1 cellular context compared by ENCODE assay signal in the genomic region with DNA sequence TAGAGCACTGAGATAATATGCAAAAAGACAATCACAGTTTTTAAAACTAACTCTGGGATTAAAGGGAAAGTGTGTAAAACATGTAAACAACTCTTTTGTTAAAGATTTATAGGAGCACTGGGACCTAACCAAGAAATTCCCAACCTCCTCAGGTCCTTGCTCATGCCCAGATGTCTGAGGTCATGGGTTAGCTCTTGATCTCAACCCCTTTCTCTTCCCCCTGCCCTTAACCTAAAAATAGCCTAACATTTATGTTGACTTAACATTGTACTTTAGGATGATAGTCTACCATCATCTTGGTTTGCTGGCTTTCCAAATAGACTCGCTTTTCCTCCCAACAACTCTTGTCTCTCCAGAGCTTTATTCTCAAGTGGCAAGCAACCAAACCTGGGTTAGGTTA.
TF ChIP-seq lines count a peak whose summit lies in the region.

No MANE protein-coding gene starts in this region.

TF ChIP-seq in HepG2, 621 proteins besides CTCF, POLR2A, EP300 and RAD21 (continued from another document):
- TF ChIP-seq, protein P1, sequence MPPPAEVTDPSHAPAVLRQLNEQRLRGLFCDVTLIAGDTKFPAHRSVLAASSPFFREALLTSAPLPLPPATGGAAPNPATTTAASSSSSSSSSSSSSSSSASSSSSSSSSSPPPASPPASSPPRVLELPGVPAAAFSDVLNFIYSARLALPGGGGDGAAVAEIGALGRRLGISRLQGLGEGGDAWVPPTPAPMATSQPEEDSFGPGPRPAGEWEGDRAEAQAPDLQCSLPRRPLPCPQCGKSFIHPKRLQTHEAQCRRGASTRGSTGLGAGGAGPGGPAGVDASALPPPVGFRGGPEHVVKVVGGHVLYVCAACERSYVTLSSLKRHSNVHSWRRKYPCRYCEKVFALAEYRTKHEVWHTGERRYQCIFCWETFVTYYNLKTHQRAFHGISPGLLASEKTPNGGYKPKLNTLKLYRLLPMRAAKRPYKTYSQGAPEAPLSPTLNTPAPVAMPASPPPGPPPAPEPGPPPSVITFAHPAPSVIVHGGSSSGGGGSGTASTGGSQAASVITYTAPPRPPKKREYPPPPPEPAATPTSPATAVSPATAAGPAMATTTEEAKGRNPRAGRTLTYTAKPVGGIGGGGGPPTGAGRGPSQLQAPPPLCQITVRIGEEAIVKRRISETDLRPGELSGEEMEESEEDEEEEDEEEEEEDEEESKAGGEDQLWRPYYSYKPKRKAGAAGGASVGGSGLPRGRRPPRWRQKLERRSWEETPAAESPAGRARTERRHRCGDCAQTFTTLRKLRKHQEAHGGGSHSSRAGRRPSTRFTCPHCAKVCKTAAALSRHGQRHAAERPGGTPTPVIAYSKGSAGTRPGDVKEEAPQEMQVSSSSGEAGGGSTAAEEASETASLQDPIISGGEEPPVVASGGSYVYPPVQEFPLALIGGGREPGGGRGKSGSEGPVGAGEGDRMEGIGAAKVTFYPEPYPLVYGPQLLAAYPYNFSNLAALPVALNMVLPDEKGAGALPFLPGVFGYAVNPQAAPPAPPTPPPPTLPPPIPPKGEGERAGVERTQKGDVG (CRISPR knock-in tag; IDR thresholded peaks at IDR 0.05; ENCODE audit: borderline replicate concordance) = no peak
- TF ChIP-seq TBL1XR1 (IDR thresholded peaks at IDR 0.05; ENCODE audit: borderline replicate concordance, low read length, partially characterized antibody) (no peak), NBN (conservative IDR thresholded peaks at IDR 0.05) (no peak)
TF ChIP-seq in HepG2: peak in this region for 0.
